Comparison of ENCODE assay signal across 8 cellular contexts in genomic region chr16:13766334-13766733, GRCh38.
"Had no signal": no experiment of that assay in that cellular context is flagged by ENCODE, and none has a peak within 500 bp of the region (broad histone marks: within the 10 kb centered on the region; RNA-seq: fewer than 3 reads in every experiment).

No MANE protein-coding gene starts in this region.

- ATAC-seq: K562 had no signal

- H3K27ac ChIP-seq: HL-60, KMS-11 had no signal

- H3K27me3 Mint-ChIP-seq: IgD-negative memory B cell had no signal

- H3K4me3 ChIP-seq: K562 had no signal

- H3K9ac ChIP-seq: KMS-11 had no signal

- FAIRE-seq: HTR-8/SVneo, K562 had no signal

- DNase-seq: IMR-90, KBM-7, KG1 had no signal

- H3K27ac Mint-ChIP-seq: IgD-negative memory B cell had no signal

- H3K4me2 ChIP-seq: KMS-11 had no signal

- H3K4me3 Mint-ChIP-seq: IgD-negative memory B cell had no signal

- H3K36me3 Mint-ChIP-seq: IgD-negative memory B cell had no signal
